8 cellular contexts compared by ENCODE assay signal in genomic region chr7:151168022-151168786, GRCh38. TPM values are rescaled to one million over a fixed set of nuclear protein-coding genes. Genes with fewer than 3 reads are reported as not detected.
DNase-seq lines count a peak whose midpoint lies in the region; ATAC-seq and TF ChIP-seq lines count a peak whose summit lies in the region.

No MANE protein-coding gene starts in this region.

- no peaks in the 10 kb centered on the region for H3K36me3 Mint-ChIP-seq in T-helper 2 cell treated with Interferon-gamma antibody and Interleukin-4, amounts not matched to agents 5 μg/mL and 100 μg/mL, for 36 hours (ENCODE audit: low read depth)
- H3K36me3 Mint-ChIP-seq in brain: no peaks in the 10 kb centered on the region

- no peaks in the 10 kb centered on the region for H3K9me3 Mint-ChIP-seq in T-helper 2 cell treated with Interferon-gamma antibody and Interleukin-4, amounts not matched to agents 5 μg/mL and 100 μg/mL, for 36 hours
- H3K9me3 Mint-ChIP-seq in brain: peaks cover 0 to 18% (median 2%) of the 10 kb centered on the region in 5 experiments

- peaks cover 11 to 19% of the 10 kb centered on the region in 2 donors for H3K4me1 ChIP-seq in left lung

- intact Hi-C loops in left lung (cut with DNase I): no loop called here

- peaks cover 55 to 98% of the 10 kb centered on the region in 2 donors for H3K27me3 ChIP-seq in left lung

- TF ChIP-seq CTCF in brain (conservative IDR thresholded peaks at IDR 0.05) (peak; percentile 49 to 80), left lung (IDR thresholded peaks at IDR 0.05) (peak; percentile 64 to 68)

- no peaks in the 10 kb centered on the region for H3K9me3 ChIP-seq in left lung

- H3K36me3 ChIP-seq in left lung: no peaks in the 10 kb centered on the region

- ATAC-seq in HG03460 (IDR thresholded peaks at IDR 0.05; ENCODE audit: unreplicated experiment): peak; percentile 48
- ATAC-seq in left lung: peak; percentile 75
- ATAC-seq in HG03565 (IDR thresholded peaks at IDR 0.05; ENCODE audit: unreplicated experiment): no peak

- peak overlapping the region; percentile 31 to 33 for H3K4me3 ChIP-seq in left lung

- no peak overlapping the region for H3K27ac ChIP-seq in left lung

- peaks cover 9% of the 10 kb centered on the region for H3K4me1 Mint-ChIP-seq in T-helper 2 cell treated with Interferon-gamma antibody and Interleukin-4, amounts not matched to agents 5 μg/mL and 100 μg/mL, for 36 hours (ENCODE audit: low read depth)
- H3K4me1 Mint-ChIP-seq in brain: peaks cover 18% of the 10 kb centered on the region

- DNase-seq in GM03348 (ENCODE audit: low spot score): peak; percentile 64
- peak; percentile 59 for DNase-seq in T-helper 2 cell treated with Interferon-gamma antibody and Interleukin-4, amounts not matched to agents 5 μg/mL and 100 μg/mL, for 36 hours (ENCODE audit: low spot score)
- peak in 1 of 2 donors; percentile 85 for DNase-seq in left lung
- DNase-seq in stimulated activated CD8-positive, alpha-beta memory T cell treated with anti-CD3 and anti-CD28 coated beads, Interleukin-12 subunit alpha, Interleukin-12 subunit beta, amount 100 ng/mL, for 4 hours (ENCODE audit: low read depth): peak; percentile 31
- DNase-seq in pons (ENCODE audit: low spot score): no peak

- H3K27ac Mint-ChIP-seq in T-helper 2 cell treated with Interferon-gamma antibody and Interleukin-4, amounts not matched to agents 5 μg/mL and 100 μg/mL, for 36 hours: no peak overlapping the region
- H3K27ac Mint-ChIP-seq in brain: peak overlapping the region in 2 of 5 experiments; percentile 17 to 18

- H3K27me3 Mint-ChIP-seq in T-helper 2 cell treated with Interferon-gamma antibody and Interleukin-4, amounts not matched to agents 5 μg/mL and 100 μg/mL, for 36 hours (ENCODE audit: low read depth): peaks cover 47% of the 10 kb centered on the region
- H3K27me3 Mint-ChIP-seq in brain: peaks cover 54% of the 10 kb centered on the region

- H3K4me3 Mint-ChIP-seq in T-helper 2 cell treated with Interferon-gamma antibody and Interleukin-4, amounts not matched to agents 5 μg/mL and 100 μg/mL, for 36 hours: peak overlapping the region; percentile 16
- H3K4me3 Mint-ChIP-seq in brain: peak overlapping the region; percentile 75 to 79 (median 76)

RNA-seq across cellular contexts. Expression of gene GBX1, which starts 0.7 kb away (rescaled TPM):
- polyA plus RNA-seq in brain (ENCODE audit: insufficient read depth, low read depth, low replicate concordance): not detected
- not detected for total RNA-seq in left lung

RNA-seq across cellular contexts. Expression of gene ASB10, which starts 18.8 kb away (rescaled TPM):
- not detected for polyA plus RNA-seq in brain (ENCODE audit: insufficient read depth, low read depth, low replicate concordance)
- total RNA-seq in left lung: not detected

RNA-seq across cellular contexts. Expression of gene H2BK1, which starts 42.1 kb away (rescaled TPM):
- polyA plus RNA-seq in brain (ENCODE audit: insufficient read depth, low read depth, low replicate concordance): not detected
- not detected for total RNA-seq in left lung

RNA-seq across cellular contexts. Expression of gene ABCF2, which starts 58.8 kb away (rescaled TPM):
- 38.1 TPM for polyA plus RNA-seq in brain (ENCODE audit: insufficient read depth, low read depth, low replicate concordance)
- 10 to 100 TPM; 27.1 to 40.6 TPM for total RNA-seq in left lung
